In the genomic region with DNA sequence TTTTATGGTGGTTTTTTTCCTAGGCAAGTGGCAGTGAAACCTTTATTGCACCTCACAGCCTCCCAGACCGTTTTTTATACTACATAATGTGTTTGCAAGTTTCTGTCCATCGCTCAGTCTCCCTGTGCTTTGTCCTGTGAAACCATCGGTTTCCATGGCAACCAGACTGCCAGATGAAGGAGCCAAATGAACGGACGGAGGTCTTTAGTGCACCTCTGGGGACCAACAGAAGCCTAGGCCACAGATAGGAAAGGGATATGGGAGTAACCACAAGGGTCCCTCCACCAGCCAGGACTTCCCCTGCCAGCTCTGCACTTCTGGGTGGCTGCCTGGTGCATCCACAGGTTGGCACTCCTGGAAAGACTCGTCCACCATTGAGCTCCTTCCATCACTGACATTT, we compare ENCODE assay signal across 17 cellular contexts.
"Had no signal": no experiment of that assay in that cellular context is flagged by ENCODE, and none has a peak within 500 bp of the region (broad histone marks: within the 10 kb centered on the region; RNA-seq: fewer than 3 reads in every experiment).

No MANE protein-coding gene starts in this region.

- H3K4me3 ChIP-seq: body of pancreas, dorsolateral prefrontal cortex, esophagus squamous epithelium, tibial nerve had no signal

- ATAC-seq: body of pancreas; left ventricle myocardium superior; right cardiac atrium; stimulated activated effector memory CD8-positive, alpha-beta T cell treated with anti-CD3 and anti-CD28 coated beads, Interleukin-12 subunit alpha, Interleukin-12 subunit beta, amount 100 ng/mL, for 72 hours; T-helper 17 cell; WTC11 had no signal

- H3K27me3 ChIP-seq: body of pancreas, tibial nerve had no signal

- H3K27ac Mint-ChIP-seq: activated naive CD4-positive, alpha-beta T cell treated with anti-CD3 and anti-CD28 coated beads, Interleukin-2, amount 50 U/mL, for 24 hours; stimulated activated effector memory CD8-positive, alpha-beta T cell treated with anti-CD3 and anti-CD28 coated beads, Interleukin-12 subunit alpha, Interleukin-12 subunit beta, amount 100 ng/mL, for 72 hours; T-helper 17 cell; WTC11 had no signal

- H3K4me1 Mint-ChIP-seq: activated naive CD4-positive, alpha-beta T cell treated with anti-CD3 and anti-CD28 coated beads, Interleukin-2, amount 50 U/mL, for 24 hours; stimulated activated effector memory CD8-positive, alpha-beta T cell treated with anti-CD3 and anti-CD28 coated beads, Interleukin-12 subunit alpha, Interleukin-12 subunit beta, amount 100 ng/mL, for 72 hours had no signal

- DNase-seq: activated CD4-positive, alpha-beta T cell treated with anti-CD3 and anti-CD28 coated beads for 48 hours; body of pancreas; cerebellar nuclear complex; dorsolateral prefrontal cortex; esophagus squamous epithelium; foreskin fibroblast; left ventricle myocardium superior; posterior cingulate gyrus; right cardiac atrium; small intestine; T-helper 17 cell had no signal

- H3K4me3 Mint-ChIP-seq: activated naive CD4-positive, alpha-beta T cell treated with anti-CD3 and anti-CD28 coated beads, Interleukin-2, amount 50 U/mL, for 24 hours; stimulated activated effector memory CD8-positive, alpha-beta T cell treated with anti-CD3 and anti-CD28 coated beads, Interleukin-12 subunit alpha, Interleukin-12 subunit beta, amount 100 ng/mL, for 72 hours; T-helper 17 cell; WTC11 had no signal

- H3K4me1 ChIP-seq: body of pancreas, esophagus squamous epithelium, tibial nerve had no signal

- H3K27ac ChIP-seq: body of pancreas, dorsolateral prefrontal cortex, esophagus squamous epithelium, neutrophil, tibial nerve had no signal

- FAIRE-seq: keratinocyte, small intestine had no signal

- H3K9me3 ChIP-seq: body of pancreas, esophagus squamous epithelium, neutrophil had no signal

- H3K36me3 ChIP-seq: esophagus squamous epithelium, neutrophil, tibial nerve had no signal

- H3K36me3 Mint-ChIP-seq: activated naive CD4-positive, alpha-beta T cell treated with anti-CD3 and anti-CD28 coated beads, Interleukin-2, amount 50 U/mL, for 24 hours; stimulated activated effector memory CD8-positive, alpha-beta T cell treated with anti-CD3 and anti-CD28 coated beads, Interleukin-12 subunit alpha, Interleukin-12 subunit beta, amount 100 ng/mL, for 72 hours; WTC11 had no signal
